Comparison of ENCODE assay signal across 8 cellular contexts in the genomic region with DNA sequence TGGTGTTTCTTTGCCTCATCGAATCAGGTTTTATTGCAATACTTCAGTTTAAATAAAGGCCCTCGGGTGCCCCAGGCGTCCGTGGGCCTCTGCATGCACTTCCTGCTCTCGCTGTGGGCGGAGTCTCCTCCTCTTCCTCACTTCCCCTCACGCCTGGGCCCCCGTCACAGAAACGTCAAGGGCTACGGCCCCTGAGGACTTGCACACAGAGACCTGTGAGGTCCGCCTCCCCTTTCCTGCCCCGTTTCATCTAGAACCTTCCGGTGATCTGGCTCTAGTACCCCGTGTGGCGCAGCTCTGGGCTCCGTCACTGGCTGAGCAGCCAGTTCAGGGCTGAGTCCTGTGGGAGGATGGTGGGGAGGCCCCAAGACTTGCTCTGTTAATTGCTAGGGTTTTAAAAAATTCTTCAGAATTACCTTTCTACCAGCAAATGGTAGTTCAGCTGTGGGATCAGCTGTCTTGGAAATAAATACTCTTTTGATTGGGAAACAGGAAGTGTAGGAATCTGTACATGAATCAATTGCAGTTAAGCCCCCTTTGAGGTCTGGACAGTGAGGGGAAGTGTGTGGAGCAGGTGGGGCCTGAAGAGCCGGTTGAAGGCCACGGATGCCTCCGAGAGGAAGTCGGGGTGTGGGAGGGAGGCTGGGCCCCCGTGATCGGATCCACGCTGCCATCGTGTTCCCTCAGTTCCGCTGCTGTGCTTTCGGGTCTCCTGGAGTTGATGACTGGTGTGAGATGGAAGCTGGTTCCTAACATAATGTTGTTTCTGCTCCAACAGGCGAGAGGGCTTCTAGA. TPM values are rescaled to one million over a fixed set of nuclear protein-coding genes. Genes with fewer than 3 reads are reported as not detected.
DNase-seq lines count a peak whose midpoint lies in the region; ATAC-seq and TF ChIP-seq lines count a peak whose summit lies in the region.

No MANE protein-coding gene starts in this region.

- no peaks in the 10 kb centered on the region for H3K27me3 ChIP-seq in OCI-LY3 (ENCODE audit: low read depth, low read length)

- peak; percentile 80 for DNase-seq in activated gamma-delta T cell treated with Interleukin-2 at 50 U/mL for 16 hours
- peak; percentile 73 to 74 for DNase-seq in lung microvascular endothelial cell (ENCODE audit: low read depth in 2 of 2)
- DNase-seq in stimulated activated CD8-positive, alpha-beta memory T cell treated with anti-CD3 and anti-CD28 coated beads, Interleukin-7, amount 100 ng/mL, for 4 hours (ENCODE audit: low read depth in 2 of 2): peak; percentile 79 to 80
- no peak for DNase-seq in NCI-H1048 (lab: John Stamatoyannopoulos, UW)
- no peak for DNase-seq in NCI-H187 (lab: John Stamatoyannopoulos, UW)

- peak overlapping the region; percentile 54 for H3K9ac ChIP-seq in OCI-LY3 (ENCODE audit: low read length)

- H2AFZ ChIP-seq in OCI-LY3 (ENCODE audit: low read depth, low read length): peak overlapping the region; percentile 54

- H3K27ac ChIP-seq in OCI-LY3 (ENCODE audit: low read length): peak overlapping the region; percentile 58

- H3K4me2 ChIP-seq in OCI-LY3 (ENCODE audit: low read length): peak overlapping the region; percentile 75

- TF ChIP-seq CTCF in OCI-LY3 (IDR thresholded peaks at IDR 0.05; ENCODE audit: low read depth, low read length): no peak

- H3K36me3 ChIP-seq in OCI-LY3 (replicated peaks; ENCODE audit: low read depth, low read length): peaks cover 34% of the 10 kb centered on the region

- H3K9me3 ChIP-seq in OCI-LY3 (ENCODE audit: insufficient read depth, low read length): no peaks in the 10 kb centered on the region

- peaks cover 21% of the 10 kb centered on the region for H3K4me1 ChIP-seq in OCI-LY3 (ENCODE audit: low read length)

- peaks cover 97% of the 10 kb centered on the region for H3K79me2 ChIP-seq in OCI-LY3 (ENCODE audit: low read length)

- peak; percentile 75 for ATAC-seq in GM21825 (IDR thresholded peaks at IDR 0.05; ENCODE audit: unreplicated experiment)

- peak overlapping the region; percentile 69 for H3K4me3 ChIP-seq in OCI-LY3 (ENCODE audit: low read length)

- peaks cover 77% of the 10 kb centered on the region for H4K20me1 ChIP-seq in OCI-LY3 (ENCODE audit: insufficient read depth, low read length)

- TF ChIP-seq POLR2A in GM10847 (IDR thresholded peaks at IDR 0.05; ENCODE audit: extremely low read depth, insufficient read length): peak; percentile 30

RNA-seq across cellular contexts. Expression of gene NFATC1, which starts 10.2 kb away (rescaled TPM):
- total RNA-seq in lung microvascular endothelial cell: 6.5 and 20.8 TPM in 2 replicates

Comparison
In these comparisons a context has a peak if more than half of its experiments do, and no peak if none do; other contexts are left out.
1. DNase-seq: peak in activated gamma-delta T cell treated with Interleukin-2 at 50 U/mL for 16 hours (single experiment), lung microvascular endothelial cell (2 of 2) and stimulated activated CD8-positive, alpha-beta memory T cell treated with anti-CD3 and anti-CD28 coated beads, Interleukin-7, amount 100 ng/mL, for 4 hours (2 of 2); none in NCI-H1048 (single experiment) and NCI-H187 (0 of 2).